Comparison of ENCODE assay signal across 8 cellular contexts in genomic region chr14:56119221-56119967, GRCh38. TPM values are rescaled to one million over a fixed set of nuclear protein-coding genes. Genes with fewer than 3 reads are reported as not detected.
DNase-seq lines count a peak whose midpoint lies in the region; ATAC-seq and TF ChIP-seq lines count a peak whose summit lies in the region.

No MANE protein-coding gene starts in this region.

- H3K36me3 ChIP-seq in OCI-LY1 (ENCODE audit: insufficient read depth, low read length): no peaks in the 10 kb centered on the region

- peaks cover 7% of the 10 kb centered on the region for H3K36me3 Mint-ChIP-seq in activated naive CD4-positive, alpha-beta T cell treated with anti-CD3 and anti-CD28 coated beads, Interleukin-2, amount 10 ng/mL, durations not matched to agents 7 days and 5 days

- no peaks in the 10 kb centered on the region for H4K20me1 ChIP-seq in OCI-LY1 (ENCODE audit: insufficient read depth, low read length)

- peak overlapping the region; percentile 80 for H3K4me3 Mint-ChIP-seq in activated naive CD4-positive, alpha-beta T cell treated with anti-CD3 and anti-CD28 coated beads, Interleukin-2, amount 10 ng/mL, durations not matched to agents 7 days and 5 days

- peaks cover 20% of the 10 kb centered on the region for H3K4me1 ChIP-seq in OCI-LY1 (ENCODE audit: insufficient read depth, low read length, severe bottlenecking)

- H3K79me2 ChIP-seq in OCI-LY1 (ENCODE audit: insufficient read depth, low read length): no peaks in the 10 kb centered on the region

- peak; percentile 82 for DNase-seq in DMS79 treated with DMSO at 0.1 percent for 48 hours (lab: John Stamatoyannopoulos, UW)
- peak; percentile 50 for DNase-seq in activated naive CD4-positive, alpha-beta T cell treated with anti-CD3 and anti-CD28 coated beads, Interleukin-2, amount 10 ng/mL, durations not matched to agents 7 days and 5 days
- DNase-seq in Right ventricle myocardium superior: peak; percentile 77
- peak; percentile 15 for DNase-seq in occipital lobe (lab: John Stamatoyannopoulos, UW)
- DNase-seq in NCI-H446 treated with DMSO at 0.1 percent for 48 hours (lab: John Stamatoyannopoulos, UW): no peak

- H3F3A ChIP-seq in OCI-LY1 (ENCODE audit: insufficient read depth, low read length): 0 out of 2 replicates have a peak, but pooled peaks cover 3% of the 10 kb centered on the region

- peak overlapping the region; percentile 42; the same call in 1 of the 2 replicates for H3K9ac ChIP-seq in OCI-LY1 (ENCODE audit: low read length)

- H3K4me3 ChIP-seq in OCI-LY1 (ENCODE audit: low read depth, low read length, poor library complexity, severe bottlenecking): peak overlapping the region; percentile 72

- no peaks in the 10 kb centered on the region for H3K9me2 ChIP-seq in OCI-LY1 (ENCODE audit: low read depth, low read length)

- no peaks in the 10 kb centered on the region for H3K9me3 Mint-ChIP-seq in activated naive CD4-positive, alpha-beta T cell treated with anti-CD3 and anti-CD28 coated beads, Interleukin-2, amount 10 ng/mL, durations not matched to agents 7 days and 5 days

- peak overlapping the region; percentile 53 for H3K27ac Mint-ChIP-seq in activated naive CD4-positive, alpha-beta T cell treated with anti-CD3 and anti-CD28 coated beads, Interleukin-2, amount 10 ng/mL, durations not matched to agents 7 days and 5 days

- ATAC-seq in HG02642 (IDR thresholded peaks at IDR 0.05; ENCODE audit: poor library complexity, unreplicated experiment) (peak; percentile 33), Right ventricle myocardium superior (ENCODE audit: poor library complexity) (peak; percentile 69), HG02981 (IDR thresholded peaks at IDR 0.05; ENCODE audit: unreplicated experiment) (no peak)

- no peak for TF ChIP-seq CTCF in OCI-LY1 (IDR thresholded peaks at IDR 0.05; ENCODE audit: low read length)

- peak overlapping the region; percentile 76 for H3K4me2 ChIP-seq in OCI-LY1 (ENCODE audit: low read length)

- CTCF ChIA-PET in activated naive CD4-positive, alpha-beta T cell treated with anti-CD3 and anti-CD28 coated beads, Interleukin-2, amount 10 ng/mL, durations not matched to agents 7 days and 5 days (lab: Charles Lee): no interaction called here

- H2AFZ ChIP-seq in OCI-LY1 (ENCODE audit: low read length): no peak overlapping the region

- H3K4me1 Mint-ChIP-seq in activated naive CD4-positive, alpha-beta T cell treated with anti-CD3 and anti-CD28 coated beads, Interleukin-2, amount 10 ng/mL, durations not matched to agents 7 days and 5 days: peaks cover 33% of the 10 kb centered on the region

- no peaks in the 10 kb centered on the region for H3K9me3 ChIP-seq in OCI-LY1 (ENCODE audit: low read length)

- no peak overlapping the region for H3K27ac ChIP-seq in OCI-LY1 (ENCODE audit: low read depth, low read length, poor library complexity, severe bottlenecking)

- no peaks in the 10 kb centered on the region for H3K27me3 ChIP-seq in OCI-LY1 (ENCODE audit: insufficient read depth, low read length)

- intact Hi-C loops in Right ventricle myocardium superior (cut with DNase I): no loop called here

- H3K27me3 Mint-ChIP-seq in activated naive CD4-positive, alpha-beta T cell treated with anti-CD3 and anti-CD28 coated beads, Interleukin-2, amount 10 ng/mL, durations not matched to agents 7 days and 5 days: peaks cover 34% of the 10 kb centered on the region

RNA-seq across cellular contexts. Expression of gene PELI2, which starts 1.2 kb away (rescaled TPM):
- total RNA-seq in Right ventricle myocardium superior: 4.2 TPM
- total RNA-seq in occipital lobe: 41.0 TPM
